Comparison of ENCODE assay signal across 8 cellular contexts in genomic region chr2:241950878-241951331, GRCh38.
DNase-seq lines count a peak whose midpoint lies in the region; ATAC-seq and TF ChIP-seq lines count a peak whose summit lies in the region.

No MANE protein-coding gene starts in this region.

- H3K27me3 Mint-ChIP-seq in CD4-positive, CD25-positive, alpha-beta regulatory T cell: no peaks in the 10 kb centered on the region
- H3K27me3 Mint-ChIP-seq in HFFc6 (ENCODE audit: insufficient read depth): peaks cover 6% of the 10 kb centered on the region
- H3K27me3 Mint-ChIP-seq in activated T-cell treated with anti-CD3 and anti-CD28 coated beads, Interleukin-2, amount 50 U/mL, for 4 hours (ENCODE audit: low read depth): no peaks in the 10 kb centered on the region
- H3K27me3 Mint-ChIP-seq in neural crest cell (ENCODE audit: low read depth): peaks cover 34% of the 10 kb centered on the region

- no peaks in the 10 kb centered on the region for H3K9me3 Mint-ChIP-seq in CD4-positive, CD25-positive, alpha-beta regulatory T cell
- H3K9me3 Mint-ChIP-seq in HFFc6 (peaks cover 10% of the 10 kb centered on the region), neural crest cell (peaks cover 2% of the 10 kb centered on the region)
- no peaks in the 10 kb centered on the region for H3K9me3 Mint-ChIP-seq in activated T-cell treated with anti-CD3 and anti-CD28 coated beads, Interleukin-2, amount 50 U/mL, for 4 hours

- peak; percentile 20 to 48 (median 40) for DNase-seq in CD4-positive, CD25-positive, alpha-beta regulatory T cell
- DNase-seq in HFFc6: peak; percentile 41
- peak; percentile 61 for DNase-seq in OCI-LY7 (ENCODE audit: low spot score)
- DNase-seq in activated T-cell treated with anti-CD3 and anti-CD28 coated beads, Interleukin-2, amount 50 U/mL, for 4 hours: peak; percentile 68
- peak; percentile 69 for DNase-seq in fibroblast of peridontal ligament (ENCODE audit: extremely low read depth)
- peak; percentile 91 for DNase-seq in neural crest cell (ENCODE audit: low read depth, low spot score)
- peak; percentile 81 for DNase-seq in stomach

- intact Hi-C loops in OCI-LY7 (cut with micrococcal nuclease; ENCODE audit: unreplicated experiment): no loop called here
- intact Hi-C loops in stomach (cut with DNase I; ENCODE audit: low total_unique reads): no loop called here

- H3K4me1 ChIP-seq in CD4-positive, CD25-positive, alpha-beta regulatory T cell (ENCODE audit: control insufficient read depth, insufficient read depth, low read length, poor library complexity, severe bottlenecking): peaks cover 2% of the 10 kb centered on the region
- H3K4me1 ChIP-seq in OCI-LY7 (ENCODE audit: insufficient read depth, low read length, poor library complexity, severe bottlenecking): peaks cover 4% of the 10 kb centered on the region
- peaks cover 4 to 11% (median 10%) of the 10 kb centered on the region in 4 donors for H3K4me1 ChIP-seq in stomach

- no peak overlapping the region for H3K4me3 Mint-ChIP-seq in CD4-positive, CD25-positive, alpha-beta regulatory T cell
- no peak overlapping the region; the same call in 1 of the 2 replicates for H3K4me3 Mint-ChIP-seq in HFFc6
- no peak overlapping the region for H3K4me3 Mint-ChIP-seq in activated T-cell treated with anti-CD3 and anti-CD28 coated beads, Interleukin-2, amount 50 U/mL, for 4 hours
- no peak overlapping the region for H3K4me3 Mint-ChIP-seq in neural crest cell

- no peak overlapping the region for H3K4me3 ChIP-seq in CD4-positive, CD25-positive, alpha-beta regulatory T cell (ENCODE audit: low read depth, low read length)
- no peak overlapping the region for H3K4me3 ChIP-seq in OCI-LY7 (ENCODE audit: low read depth, low read length, poor library complexity, severe bottlenecking)
- peak overlapping the region in 1 of 4 donors; percentile 12 for H3K4me3 ChIP-seq in stomach

- no peaks in the 10 kb centered on the region for H3K9me2 ChIP-seq in OCI-LY7 (ENCODE audit: insufficient read depth, low read length)

- CTCF ChIA-PET in OCI-LY7 (lab: Charles Lee; ENCODE audit: unreplicated experiment): no interaction called here

- TF ChIP-seq POLR2A in stomach (IDR thresholded peaks at IDR 0.05): no peak

- no peaks in the 10 kb centered on the region for H4K20me1 ChIP-seq in OCI-LY7 (ENCODE audit: insufficient read depth, low read length)

- H2AFZ ChIP-seq in OCI-LY7 (ENCODE audit: low read length): no peak overlapping the region

- POLR2A ChIA-PET in OCI-LY7 (lab: Charles Lee): no interaction called here

- BruUV-seq in OCI-LY7 (replicated peaks; lab: Mats Ljungman, UMichigan): no TSS peak

- H3K9me3 ChIP-seq in CD4-positive, CD25-positive, alpha-beta regulatory T cell (ENCODE audit: control insufficient read depth in 2 of 2, low read length in 2 of 2): no peaks in the 10 kb centered on the region
- H3K9me3 ChIP-seq in OCI-LY7 (ENCODE audit: low read length) (no peaks in the 10 kb centered on the region), stomach (no peaks in the 10 kb centered on the region)

- H3K27ac ChIP-seq in CD4-positive, CD25-positive, alpha-beta regulatory T cell (ENCODE audit: insufficient read depth, low read length, poor library complexity, severe bottlenecking): no peak overlapping the region
- H3K27ac ChIP-seq in OCI-LY7 (ENCODE audit: low read depth, low read length, poor library complexity, severe bottlenecking) (no peak overlapping the region), stomach (no peak overlapping the region)

- peaks cover 0 to 9% (median 5%) of the 10 kb centered on the region in 4 donors for H3K4me1 Mint-ChIP-seq in CD4-positive, CD25-positive, alpha-beta regulatory T cell
- no peaks in the 10 kb centered on the region for H3K4me1 Mint-ChIP-seq in HFFc6 (ENCODE audit: low read depth)
- no peaks in the 10 kb centered on the region for H3K4me1 Mint-ChIP-seq in activated T-cell treated with anti-CD3 and anti-CD28 coated beads, Interleukin-2, amount 50 U/mL, for 4 hours (ENCODE audit: low read depth)
- peaks cover 21% of the 10 kb centered on the region for H3K4me1 Mint-ChIP-seq in neural crest cell

- peak overlapping the region in 1 of 3 donors; percentile 36 for H3K27ac Mint-ChIP-seq in CD4-positive, CD25-positive, alpha-beta regulatory T cell
- H3K27ac Mint-ChIP-seq in HFFc6 (no peak overlapping the region), neural crest cell (ENCODE audit: unreplicated experiment) (no peak overlapping the region)

- TF ChIP-seq EP300 in stomach (IDR thresholded peaks at IDR 0.05): no peak

- ATAC-seq in CD4-positive, CD25-positive, alpha-beta regulatory T cell (ENCODE audit: low read depth in 2 of 2): peak in 1 of 2 donors; percentile 39
- peak; percentile 52 to 75 for ATAC-seq in activated T-cell treated with anti-CD3 and anti-CD28 coated beads, Interleukin-2, amount 50 U/mL, for 4 hours
- no peak for ATAC-seq in HG03460 (IDR thresholded peaks at IDR 0.05; ENCODE audit: unreplicated experiment)

- TF ChIP-seq CTCF in HFFc6 (IDR thresholded peaks at IDR 0.05) (peak; percentile 96), OCI-LY7 (conservative IDR thresholded peaks at IDR 0.05; ENCODE audit: low read length) (peak; percentile 92), neural crest cell (conservative IDR thresholded peaks at IDR 0.05) (peak; percentile 94), stomach (IDR thresholded peaks at IDR 0.05) (peak in 5 of 7 experiments; percentile 86 to 91 (median 89))

- H3K4me2 ChIP-seq in OCI-LY7 (ENCODE audit: low read length): no peak overlapping the region

- H3K79me2 ChIP-seq in OCI-LY7 (ENCODE audit: insufficient read depth, low read depth, low read length): no peaks in the 10 kb centered on the region

- no peaks in the 10 kb centered on the region for H3K36me3 ChIP-seq in CD4-positive, CD25-positive, alpha-beta regulatory T cell (ENCODE audit: control insufficient read depth, insufficient read depth, low read length)
- no peaks in the 10 kb centered on the region for H3K36me3 ChIP-seq in OCI-LY7 (ENCODE audit: insufficient read depth, low read length)
- H3K36me3 ChIP-seq in stomach: no peaks in the 10 kb centered on the region

- 13 to 37% (median 18%) methylated on average over 15 to 26 of the region's 26 CpGs for WGBS in stomach, 5 donors

- H3K36me3 Mint-ChIP-seq in CD4-positive, CD25-positive, alpha-beta regulatory T cell: peaks cover 6% of the 10 kb centered on the region
- H3K36me3 Mint-ChIP-seq in HFFc6 (ENCODE audit: low read depth) (peaks cover 3% of the 10 kb centered on the region; the same call in 1 of the 2 replicates), neural crest cell (ENCODE audit: low read depth) (peaks cover under 1% of the 10 kb centered on the region)
- no peaks in the 10 kb centered on the region for H3K36me3 Mint-ChIP-seq in activated T-cell treated with anti-CD3 and anti-CD28 coated beads, Interleukin-2, amount 50 U/mL, for 4 hours (ENCODE audit: insufficient read depth)

- no peaks in the 10 kb centered on the region for H3K27me3 ChIP-seq in CD4-positive, CD25-positive, alpha-beta regulatory T cell (ENCODE audit: control insufficient read depth, insufficient read depth, low read length)
- H3K27me3 ChIP-seq in stomach: peaks cover 0 to 35% (median 0%) of the 10 kb centered on the region in 3 donors

Comparison
In these comparisons a context has a peak if more than half of its experiments do, and no peak if none do; other contexts are left out.
1. DNase-seq: peak in every context shown above with its lines; median percentile 91 in neural crest cell; 81 in stomach; 69 in fibroblast of peridontal ligament; 68 in activated T-cell treated with anti-CD3 and anti-CD28 coated beads, Interleukin-2, amount 50 U/mL, for 4 hours; 61 in OCI-LY7; 41 in HFFc6; 40 in CD4-positive, CD25-positive, alpha-beta regulatory T cell.